In genomic region chr15:63933522-63933921, GRCh38 we compare ENCODE assay signal across 13 cellular contexts.
DNase-seq lines count a peak whose midpoint lies in the region; FAIRE-seq and TF ChIP-seq lines count a peak whose summit lies in the region.
"Had no signal": no experiment of that assay in that cellular context is flagged by ENCODE, and none has a peak within 500 bp of the region (broad histone marks: within the 10 kb centered on the region; RNA-seq: fewer than 3 reads in every experiment).

No MANE protein-coding gene starts in this region.

- no peaks in the 10 kb centered on the region for H3K36me3 ChIP-seq in endothelial cell of umbilical vein (ENCODE audit: control insufficient read depth in 2 of 2, extremely low read depth in 1 of 2, insufficient read depth in 2 of 2, low read length in 2 of 2)
- H3K36me3 ChIP-seq: BLaER1 had no signal

- H3K9me1 ChIP-seq in endothelial cell of umbilical vein (replicated peaks; ENCODE audit: control insufficient read depth, extremely low read depth, insufficient read depth, low read length) = no peaks in the 10 kb centered on the region

- no peak overlapping the region for H3K4me2 ChIP-seq in endothelial cell of umbilical vein (ENCODE audit: insufficient read depth, low read length)
- H3K4me2 ChIP-seq: BLaER1 had no signal

- H3K4me3 ChIP-seq in endothelial cell of umbilical vein (replicated peaks in 1 of 3; ENCODE audit: insufficient read depth in 1 of 3, low read depth in 1 of 3, low read length in 3 of 3) = no peak overlapping the region
- H3K4me3 ChIP-seq: BLaER1, SK-N-MC, vagina had no signal

- peak; percentile 57 for DNase-seq in A172 (ENCODE audit: low spot score)
- peak; percentile 87 for DNase-seq in Daoy (ENCODE audit: low read depth)
- peak; percentile 70 for DNase-seq in RCC 7860 (ENCODE audit: low spot score)
- DNase-seq in endothelial cell of umbilical vein (ENCODE audit: low read depth, low spot score) = no peak
- DNase-seq in mucosa of gallbladder (ENCODE audit: low spot score) = no peak
- no peak for DNase-seq in NCI-H774 (lab: John Stamatoyannopoulos, UW)
- no peak for DNase-seq in SHP77 (lab: John Stamatoyannopoulos, UW)
- DNase-seq: DMS79 treated with DMSO at 0.1 percent for 48 hours, hypothalamus, MV-4-11 had no signal

- no peak overlapping the region for H3K27ac ChIP-seq in endothelial cell of umbilical vein (ENCODE audit: insufficient read depth, low read depth, low read length)
- H3K27ac ChIP-seq: BLaER1, SK-N-MC, vagina had no signal

- intact Hi-C loops in endothelial cell of umbilical vein (cut with micrococcal nuclease) = no loop called here

- no peak overlapping the region for H2AFZ ChIP-seq in endothelial cell of umbilical vein (ENCODE audit: low read depth, low read length)

- TF ChIP-seq POLR2A in endothelial cell of umbilical vein (IDR thresholded peaks at IDR 0.05; ENCODE audit: low read depth, low read length) = no peak

- H3K4me1 ChIP-seq in endothelial cell of umbilical vein (ENCODE audit: control insufficient read depth, extremely low read depth, insufficient read depth, low read length) = peaks cover 14% of the 10 kb centered on the region

- no peaks in the 10 kb centered on the region for H3K27me3 ChIP-seq in endothelial cell of umbilical vein (ENCODE audit: control insufficient read depth in 2 of 2, insufficient read depth in 2 of 2, low read length in 2 of 2)
- H3K27me3 ChIP-seq: BLaER1, vagina had no signal

- POLR2A ChIA-PET in endothelial cell of umbilical vein (lab: Charles Lee) = no interaction called here

- CTCF ChIA-PET in endothelial cell of umbilical vein (lab: Charles Lee) = interaction anchor here (3.1 kb wide), 1 partner anchor 12 kb away, joined by 23 read pairs; no protein-coding TSS in a partner anchor

- dilution Hi-C loops in endothelial cell of umbilical vein (cut with MboI; ENCODE audit: extremely low pct_ligation_motif_present, low sequenced_read_pairs) = no loop called here

- H3K9me3 ChIP-seq in endothelial cell of umbilical vein (replicated peaks; ENCODE audit: control insufficient read depth, insufficient read depth, low read length) = no peaks in the 10 kb centered on the region
- H3K9me3 ChIP-seq: BLaER1, vagina had no signal

- peak; percentile 79 for FAIRE-seq in RCC 7860 (lab: Jason Lieb, UNC)
- peak; percentile 60 for FAIRE-seq in endothelial cell of umbilical vein (lab: Jason Lieb, UNC)

- H3K9ac ChIP-seq in endothelial cell of umbilical vein (replicated peaks; ENCODE audit: extremely low read depth, insufficient read depth, low read length) = no peak overlapping the region
- H3K9ac ChIP-seq: BLaER1 had no signal

- no peak for TF ChIP-seq CTCF in endothelial cell of umbilical vein (IDR thresholded peaks at IDR 0.05; ENCODE audit: extremely low read depth in 1 of 2, insufficient read depth in 1 of 2, low read depth in 1 of 2, low read length in 2 of 2)

- H4K20me1 ChIP-seq in endothelial cell of umbilical vein (replicated peaks; ENCODE audit: control insufficient read depth, extremely low read depth, insufficient read depth, low read length) = no peaks in the 10 kb centered on the region
- H4K20me1 ChIP-seq: BLaER1 had no signal

- H3K79me2 ChIP-seq in endothelial cell of umbilical vein (ENCODE audit: control insufficient read depth, insufficient read depth, low read length) = no peaks in the 10 kb centered on the region

- BruUV-seq in endothelial cell of umbilical vein (replicated peaks; lab: Mats Ljungman, UMichigan) = no TSS peak

TF ChIP-seq in endothelial cell of umbilical vein, 7 proteins besides CTCF, POLR2A, EP300 and RAD21:
- TF ChIP-seq, protein P1, sequence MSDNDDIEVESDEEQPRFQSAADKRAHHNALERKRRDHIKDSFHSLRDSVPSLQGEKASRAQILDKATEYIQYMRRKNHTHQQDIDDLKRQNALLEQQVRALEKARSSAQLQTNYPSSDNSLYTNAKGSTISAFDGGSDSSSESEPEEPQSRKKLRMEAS (IDR thresholded peaks at IDR 0.05; ENCODE audit: insufficient read depth, insufficient read length) = no peak
- no peak for TF ChIP-seq POLR2AphosphoS5 (IDR thresholded peaks at IDR 0.05; ENCODE audit: insufficient read depth, low read depth, low read length)
- no peak for TF ChIP-seq GATA2 (IDR thresholded peaks at IDR 0.05; ENCODE audit: insufficient read depth, insufficient read length, low read depth, low read length)
- TF ChIP-seq EZH2 (IDR thresholded peaks at IDR 0.05; ENCODE audit: borderline replicate concordance, low read depth, low read length, severe bottlenecking) = no peak
- no peak for TF ChIP-seq FOS (IDR thresholded peaks at IDR 0.05; ENCODE audit: borderline replicate concordance, insufficient read depth, low read length)
- TF ChIP-seq MYC (IDR thresholded peaks at IDR 0.05; ENCODE audit: low read depth, low read length) = no peak
- no peak for TF ChIP-seq JUN (IDR thresholded peaks at IDR 0.05; ENCODE audit: borderline replicate concordance, insufficient read depth, insufficient read length, low read depth)
TF ChIP-seq in endothelial cell of umbilical vein: peak in this region for 0.

Comparison
In these comparisons a context has a peak if more than half of its experiments do, and no peak if none do; other contexts are left out.
1. DNase-seq: peak in A172 (single experiment), Daoy (single experiment) and RCC 7860 (single experiment); none in endothelial cell of umbilical vein (single experiment), mucosa of gallbladder (single experiment), NCI-H774 (single experiment) and SHP77 (0 of 2).